21 cellular contexts compared by ENCODE assay signal in the genomic region with DNA sequence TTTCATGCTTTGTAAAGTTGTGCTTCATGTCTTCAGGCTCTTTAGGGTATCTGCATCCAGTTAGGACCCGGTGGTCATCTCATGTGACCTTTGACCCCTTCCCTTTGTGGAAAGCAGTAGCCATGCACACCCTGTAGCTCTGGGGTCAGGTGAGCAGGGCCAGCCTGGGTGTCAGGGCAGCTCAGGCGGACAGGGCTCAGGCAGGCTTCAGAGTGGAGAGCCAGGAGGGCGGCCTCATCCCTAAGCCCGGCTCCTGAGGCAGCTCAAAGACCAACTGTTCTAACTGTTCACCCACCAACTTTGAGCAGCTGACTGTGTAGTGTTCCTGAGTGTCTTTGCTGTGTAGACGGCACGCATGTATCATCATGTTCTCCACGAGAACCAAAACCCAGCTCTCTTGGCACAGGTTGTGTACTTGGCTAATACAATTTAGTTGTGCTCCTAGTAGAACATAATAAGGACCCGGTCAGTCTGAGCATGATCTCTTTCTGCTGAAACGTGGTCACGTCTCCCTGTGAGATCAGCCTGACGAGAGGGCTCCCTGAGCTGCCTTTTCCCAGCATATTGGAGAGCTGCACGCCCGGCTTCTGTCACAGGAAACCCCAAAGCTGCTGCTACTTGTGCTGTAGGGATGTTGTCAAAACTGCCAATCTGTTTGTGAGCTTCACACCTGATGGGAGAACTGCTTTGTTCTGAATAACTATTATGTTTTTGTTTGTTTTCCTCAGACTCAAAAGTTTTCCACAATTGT. TPM values are rescaled to one million over a fixed set of nuclear protein-coding genes. Genes with fewer than 3 reads are reported as not detected.
DNase-seq lines count a peak whose midpoint lies in the region; ATAC-seq, FAIRE-seq and TF ChIP-seq lines count a peak whose summit lies in the region.
"Had no signal": no experiment of that assay in that cellular context is flagged by ENCODE, and none has a peak within 500 bp of the region (broad histone marks: within the 10 kb centered on the region; RNA-seq: fewer than 3 reads in every experiment).

No MANE protein-coding gene starts in this region.

- H3K36me3 Mint-ChIP-seq in T-helper 17 cell (ENCODE audit: low read depth): peaks cover 10% of the 10 kb centered on the region
- H3K36me3 Mint-ChIP-seq: natural killer cell had no signal

- H3K27ac ChIP-seq in Karpas-422 (ENCODE audit: low read length) (peak overlapping the region; percentile 97), gastroesophageal sphincter (peak overlapping the region in 3 of 4 donors; percentile 12 to 59 (median 50)), gastrocnemius medialis (peak overlapping the region; percentile 62 to 79 (median 68))
- H3K27ac ChIP-seq: colonic mucosa had no signal

- H3K9ac ChIP-seq in Karpas-422 (ENCODE audit: low read length): peak overlapping the region; percentile 42

- intact Hi-C loops in gastrocnemius medialis (cut with DNase I; ENCODE audit: low total_unique reads): no loop called here

- ATAC-seq in T-helper 17 cell (peak; percentile 20), gastroesophageal sphincter (peak; percentile 19), gastrocnemius medialis (peak; percentile 38 to 69)
- ATAC-seq: HCT116, natural killer cell had no signal

- H3K4me3 Mint-ChIP-seq in T-helper 17 cell: no peak overlapping the region
- H3K4me3 Mint-ChIP-seq: activated naive CD4-positive, alpha-beta T cell treated with anti-CD3 and anti-CD28 coated beads for 36 hours; natural killer cell had no signal

- H3K9me2 ChIP-seq in Karpas-422 (replicated peaks; ENCODE audit: insufficient read depth, low read length): no peaks in the 10 kb centered on the region

- in situ Hi-C loops in gastrocnemius medialis (cut with MboI; ENCODE audit: low sequenced_read_pairs in 4 of 4): no loop called here

- no peak overlapping the region for H3K27ac Mint-ChIP-seq in T-helper 17 cell
- H3K27ac Mint-ChIP-seq: activated naive CD4-positive, alpha-beta T cell treated with anti-CD3 and anti-CD28 coated beads for 36 hours; natural killer cell; progenitor cell of endocrine pancreas had no signal

- H3K9me3 ChIP-seq in Karpas-422 (ENCODE audit: low read length) (no peaks in the 10 kb centered on the region), T-helper 17 cell (ENCODE audit: control insufficient read depth, low read length, poor library complexity, severe bottlenecking) (no peaks in the 10 kb centered on the region), gastroesophageal sphincter (no peaks in the 10 kb centered on the region), gastrocnemius medialis (no peaks in the 10 kb centered on the region)
- H3K9me3 ChIP-seq: ascending aorta, colonic mucosa had no signal

- peaks cover 12% of the 10 kb centered on the region for H3K4me1 Mint-ChIP-seq in T-helper 17 cell
- H3K4me1 Mint-ChIP-seq: natural killer cell had no signal

- TF ChIP-seq POLR2A in gastroesophageal sphincter (IDR thresholded peaks at IDR 0.05): no peak
- TF ChIP-seq POLR2A in gastrocnemius medialis (IDR thresholded peaks at IDR 0.05): no peak

- peaks cover 98% of the 10 kb centered on the region for H3K4me1 ChIP-seq in Karpas-422 (ENCODE audit: low read length)
- peaks cover 2 to 83% (median 5%) of the 10 kb centered on the region in 3 donors for H3K4me1 ChIP-seq in gastroesophageal sphincter
- H3K4me1 ChIP-seq in gastrocnemius medialis: peaks cover 71 to 82% of the 10 kb centered on the region in 2 donors
- H3K4me1 ChIP-seq: colonic mucosa had no signal

- H3K4me3 ChIP-seq in Karpas-422 (ENCODE audit: low read length) (peak overlapping the region; percentile 3; the same call in 1 of the 2 replicates), gastroesophageal sphincter (no peak overlapping the region), gastrocnemius medialis (peak overlapping the region in 1 of 4 donors; percentile 17)
- H3K4me3 ChIP-seq: ascending aorta, colonic mucosa had no signal

- TF ChIP-seq CTCF in gastroesophageal sphincter (IDR thresholded peaks at IDR 0.05): no peak
- TF ChIP-seq CTCF in gastrocnemius medialis (IDR thresholded peaks at IDR 0.05 in 4 of 5, conservative IDR thresholded peaks at IDR 0.05 in 1 of 5): no peak

- no peaks in the 10 kb centered on the region for H3K27me3 Mint-ChIP-seq in T-helper 17 cell
- H3K27me3 Mint-ChIP-seq: progenitor cell of endocrine pancreas had no signal

- peaks cover 7% of the 10 kb centered on the region; the same call in 1 of the 2 replicates for H4K20me1 ChIP-seq in Karpas-422 (ENCODE audit: insufficient read depth, low read depth, low read length)

- no peak for TF ChIP-seq EP300 in gastroesophageal sphincter (IDR thresholded peaks at IDR 0.05)

- H3K4me2 ChIP-seq in Karpas-422 (ENCODE audit: low read depth, low read length, poor library complexity, severe bottlenecking): peak overlapping the region; percentile 26

- peaks cover 98% of the 10 kb centered on the region for H3K79me2 ChIP-seq in Karpas-422 (ENCODE audit: low read length)

- DNase-seq in Karpas-422 (no peak), T-helper 17 cell (no peak), gastrocnemius medialis (peak in 1 of 2 donors; percentile 44), GM19239 (ENCODE audit: insufficient read length, low spot score) (no peak), globus pallidus (ENCODE audit: low spot score) (no peak), activated gamma-delta T cell treated with Interleukin-2 at 50 U/mL for 16 hours (no peak), SHP77 (lab: John Stamatoyannopoulos, UW) (no peak)
- DNase-seq: activated CD4-positive, alpha-beta T cell treated with anti-CD3 and anti-CD28 coated beads, Interleukin-2, amount 50 U/mL, for 48 hours; activated naive CD4-positive, alpha-beta T cell treated with anti-CD3 and anti-CD28 coated beads for 36 hours; activated T-cell treated with anti-CD3 and anti-CD28 coated beads for 4 hours; colonic mucosa; GDM1; natural killer cell; NCI-H1048; NCI-H2107; NCI-H774; RPMI8226 had no signal

- no peak overlapping the region for H2AFZ ChIP-seq in Karpas-422 (ENCODE audit: low read length)

- 56% methylated on average over 3 to 12 of the region's 13 CpGs for WGBS in gastroesophageal sphincter (ENCODE audit: low coverage in 1 of 2), 2 donors

- peaks cover 2% of the 10 kb centered on the region; the same call in 1 of the 2 replicates for H3K36me3 ChIP-seq in Karpas-422 (ENCODE audit: insufficient read depth, low read length)
- no peaks in the 10 kb centered on the region for H3K36me3 ChIP-seq in gastroesophageal sphincter
- no peaks in the 10 kb centered on the region for H3K36me3 ChIP-seq in gastrocnemius medialis
- H3K36me3 ChIP-seq: ascending aorta, colonic mucosa had no signal

- H3K27me3 ChIP-seq in Karpas-422 (ENCODE audit: low read length) (no peaks in the 10 kb centered on the region), gastroesophageal sphincter (no peaks in the 10 kb centered on the region), gastrocnemius medialis (no peaks in the 10 kb centered on the region)
- H3K27me3 ChIP-seq: ascending aorta, colonic mucosa had no signal

- no peak for FAIRE-seq in GM19239 (lab: Jason Lieb, UNC)

RNA-seq across cellular contexts. Expression of a gene that starts 30.0 kb away (rescaled TPM):
- total RNA-seq in Karpas-422 (2014; rRNA removed; shearing (Covaris generic); ENCODE audit: low replicate concordance): 28.8 and 63.5 TPM in 2 replicates
- total RNA-seq in T-helper 17 cell (10 to 100 TPM; 15.7 to 20.7 TPM), gastroesophageal sphincter (10 to 100 TPM; 12.4 to 36.2 (median 20.4) TPM), gastrocnemius medialis (10 to 100 TPM; 41.0 to 68.5 (median 61.3) TPM)
